ENCODE assay signal across 9 cellular contexts in the genomic region with DNA sequence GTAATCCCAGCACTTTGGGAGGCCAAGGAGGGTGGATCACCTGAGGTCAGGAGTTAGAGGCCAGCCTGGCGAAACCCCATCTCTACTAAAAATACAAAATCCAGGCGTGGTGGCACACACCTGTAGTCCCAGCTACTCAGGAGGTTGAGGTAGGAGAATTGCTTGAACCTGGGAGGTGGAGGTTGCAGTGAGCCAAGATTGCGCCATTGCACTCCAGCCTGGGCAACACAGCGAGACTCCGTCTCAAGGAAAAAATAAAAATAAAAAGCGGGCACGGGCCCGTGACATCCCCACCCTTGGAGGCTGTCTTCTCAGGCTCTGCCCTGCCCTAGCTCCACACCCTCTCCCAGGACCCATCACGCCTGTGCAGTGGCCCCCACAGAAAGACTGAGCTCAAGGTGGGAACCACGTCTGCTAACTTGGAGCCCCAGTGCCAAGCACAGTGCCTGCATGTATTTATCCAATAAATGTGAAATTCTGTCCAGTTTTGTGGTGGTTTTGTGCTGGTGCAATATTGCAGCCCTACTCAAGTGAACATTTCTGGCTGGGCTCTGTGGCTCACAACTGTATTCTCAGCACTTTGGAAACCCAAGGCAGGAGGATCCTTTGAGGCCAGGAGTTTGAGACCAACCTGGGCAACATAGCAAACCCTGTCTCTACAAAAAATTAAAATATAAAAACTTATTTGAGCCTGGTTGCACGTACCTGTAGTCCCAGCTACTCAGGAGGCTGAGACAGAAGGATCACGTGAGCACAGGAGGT. TPM values are rescaled to one million over a fixed set of nuclear protein-coding genes. Genes with fewer than 3 reads are reported as not detected.
DNase-seq lines count a peak whose midpoint lies in the region; ATAC-seq and TF ChIP-seq lines count a peak whose summit lies in the region.
"Not testable (repeated sequence)": the region's sequence is repeated elsewhere in the genome, so short reads cannot be mapped to it uniquely, and the experiment has no call there.
"Had no signal": no experiment of that assay in that cellular context is flagged by ENCODE, and none has a peak within 500 bp of the region (broad histone marks: within the 10 kb centered on the region; RNA-seq: fewer than 3 reads in every experiment).

No MANE protein-coding gene starts in this region.

- not testable (repeated sequence) for ATAC-seq in stimulated activated effector memory CD8-positive, alpha-beta T cell treated with anti-CD3 and anti-CD28 coated beads, Interleukin-12 subunit alpha, Interleukin-12 subunit beta, amount 100 ng/mL, for 72 hours

- not testable (repeated sequence) for H3K27me3 ChIP-seq in CD4-positive, alpha-beta memory T cell (ENCODE audit: insufficient read depth, low read length); liver (ENCODE audit: control insufficient read depth in 4 of 4, insufficient read depth in 4 of 4, low read length in 3 of 4)

- H3K4me3 Mint-ChIP-seq in CD4-positive, alpha-beta memory T cell; activated CD4-positive, alpha-beta T cell treated with anti-CD3 and anti-CD28 coated beads, Interleukin-2, amount 10 ng/mL, durations not matched to agents 7 days and 5 days; activated naive CD8-positive, alpha-beta T cell; stimulated activated effector memory CD8-positive, alpha-beta T cell treated with anti-CD3 and anti-CD28 coated beads, Interleukin-12 subunit alpha, Interleukin-12 subunit beta, amount 100 ng/mL, for 72 hours: not testable (repeated sequence)

- POLR2A ChIA-PET in CD4-positive, alpha-beta memory T cell (lab: Charles Lee; ENCODE audit: partially characterized antibody), result interaction anchor here (0.6 to 4.9 kb wide), 18 partner anchors 9 to 87 kb away, joined by 3 to 41 read pairs (median 6); partner anchors contain the start of genes ITGAL, SEPHS2, ZNF688 and ZNF689
- POLR2A ChIA-PET in activated CD4-positive, alpha-beta T cell treated with anti-CD3 and anti-CD28 coated beads, Interleukin-2, amount 10 ng/mL, durations not matched to agents 7 days and 5 days (lab: Charles Lee), result not testable (repeated sequence)

- H3K4me3 ChIP-seq in CD4-positive, alpha-beta memory T cell (ENCODE audit: low read length in 2 of 2); liver (ENCODE audit: low read depth in 1 of 3, low read length in 3 of 3): not testable (repeated sequence)

- CTCF ChIA-PET in CD4-positive, alpha-beta memory T cell (lab: Charles Lee; ENCODE audit: partially characterized antibody), result interaction anchor here (1.7 kb wide), 1 partner anchor 12 kb away, joined by 8 read pairs; the partner anchor contains the start of gene ZNF747
- CTCF ChIA-PET in activated CD4-positive, alpha-beta T cell treated with anti-CD3 and anti-CD28 coated beads, Interleukin-2, amount 10 ng/mL, durations not matched to agents 7 days and 5 days (lab: Charles Lee), result interaction anchor here (0.8 to 1.5 kb wide), 4 partner anchors 31 to 171 kb away, joined by 3 read pairs; no protein-coding TSS in a partner anchor

- peak overlapping the region in 5 of 7 donors; percentile 36 to 89 (median 57) for H3K27ac Mint-ChIP-seq in CD4-positive, alpha-beta memory T cell
- peak overlapping the region; percentile 25 for H3K27ac Mint-ChIP-seq in activated CD4-positive, alpha-beta T cell treated with anti-CD3 and anti-CD28 coated beads, Interleukin-2, amount 10 ng/mL, durations not matched to agents 7 days and 5 days
- peak overlapping the region; percentile 46 for H3K27ac Mint-ChIP-seq in activated naive CD8-positive, alpha-beta T cell
- H3K27ac Mint-ChIP-seq in stimulated activated effector memory CD8-positive, alpha-beta T cell treated with anti-CD3 and anti-CD28 coated beads, Interleukin-12 subunit alpha, Interleukin-12 subunit beta, amount 100 ng/mL, for 72 hours, result peak overlapping the region; percentile 39

- not testable (repeated sequence) for TF ChIP-seq RAD21 in liver (IDR thresholded peaks at IDR 0.05)

- H3K4me1 Mint-ChIP-seq in CD4-positive, alpha-beta memory T cell, result peaks cover 11 to 22% (median 14%) of the 10 kb centered on the region in 4 donors
- H3K4me1 Mint-ChIP-seq in activated CD4-positive, alpha-beta T cell treated with anti-CD3 and anti-CD28 coated beads, Interleukin-2, amount 10 ng/mL, durations not matched to agents 7 days and 5 days, result peaks cover 28% of the 10 kb centered on the region
- H3K4me1 Mint-ChIP-seq in activated naive CD8-positive, alpha-beta T cell (ENCODE audit: low read depth), result peaks cover 23% of the 10 kb centered on the region
- peaks cover 54% of the 10 kb centered on the region for H3K4me1 Mint-ChIP-seq in stimulated activated effector memory CD8-positive, alpha-beta T cell treated with anti-CD3 and anti-CD28 coated beads, Interleukin-12 subunit alpha, Interleukin-12 subunit beta, amount 100 ng/mL, for 72 hours

- peaks cover 28 to 41% of the 10 kb centered on the region in 2 donors for H3K36me3 Mint-ChIP-seq in CD4-positive, alpha-beta memory T cell
- H3K36me3 Mint-ChIP-seq in activated CD4-positive, alpha-beta T cell treated with anti-CD3 and anti-CD28 coated beads, Interleukin-2, amount 10 ng/mL, durations not matched to agents 7 days and 5 days (ENCODE audit: low read depth), result peaks cover 34% of the 10 kb centered on the region
- H3K36me3 Mint-ChIP-seq in activated naive CD8-positive, alpha-beta T cell, result not testable (repeated sequence)
- H3K36me3 Mint-ChIP-seq in stimulated activated effector memory CD8-positive, alpha-beta T cell treated with anti-CD3 and anti-CD28 coated beads, Interleukin-12 subunit alpha, Interleukin-12 subunit beta, amount 100 ng/mL, for 72 hours, result peaks cover 70% of the 10 kb centered on the region

- not testable (repeated sequence) for H3K27me3 Mint-ChIP-seq in CD4-positive, alpha-beta memory T cell; activated CD4-positive, alpha-beta T cell treated with anti-CD3 and anti-CD28 coated beads, Interleukin-2, amount 10 ng/mL, durations not matched to agents 7 days and 5 days; activated naive CD8-positive, alpha-beta T cell

- H3K4me1 ChIP-seq in CD4-positive, alpha-beta memory T cell (ENCODE audit: insufficient read depth, low read length), result peaks cover 15% of the 10 kb centered on the region
- H3K4me1 ChIP-seq in liver (ENCODE audit: control insufficient read depth in 4 of 4, insufficient read depth in 4 of 4, low read length in 3 of 4), result peaks cover 4 to 38% (median 25%) of the 10 kb centered on the region in 4 donors

- H3K27ac ChIP-seq in CD4-positive, alpha-beta memory T cell (ENCODE audit: low read depth, low read length), result not testable (repeated sequence)
- peak overlapping the region; percentile 86 to 89 for H3K27ac ChIP-seq in liver (ENCODE audit: low read depth in 1 of 2, low read length in 2 of 2)

- H3K9ac ChIP-seq in liver (ENCODE audit: low read depth in 1 of 2, low read length in 2 of 2), result not testable (repeated sequence)

- DNase-seq in CD4-positive, alpha-beta memory T cell; activated CD4-positive, alpha-beta T cell treated with anti-CD3 and anti-CD28 coated beads, Interleukin-2, amount 10 ng/mL, durations not matched to agents 7 days and 5 days; stimulated activated effector memory CD8-positive, alpha-beta T cell treated with anti-CD3 and anti-CD28 coated beads, Interleukin-12 subunit alpha, Interleukin-12 subunit beta, amount 100 ng/mL, for 72 hours (ENCODE audit: low spot score in 2 of 2): not testable (repeated sequence)
- DNase-seq in MV-4-11 (lab: John Stamatoyannopoulos, UW), result peak; percentile 53

- not testable (repeated sequence) for H3K9me3 Mint-ChIP-seq in CD4-positive, alpha-beta memory T cell; activated CD4-positive, alpha-beta T cell treated with anti-CD3 and anti-CD28 coated beads, Interleukin-2, amount 10 ng/mL, durations not matched to agents 7 days and 5 days; activated naive CD8-positive, alpha-beta T cell (ENCODE audit: low read depth); stimulated activated effector memory CD8-positive, alpha-beta T cell treated with anti-CD3 and anti-CD28 coated beads, Interleukin-12 subunit alpha, Interleukin-12 subunit beta, amount 100 ng/mL, for 72 hours

- peaks cover 27% of the 10 kb centered on the region for H3K36me3 ChIP-seq in CD4-positive, alpha-beta memory T cell (ENCODE audit: insufficient read depth, low read length)
- H3K36me3 ChIP-seq in liver (ENCODE audit: control insufficient read depth in 4 of 4, insufficient read depth in 3 of 4, low read depth in 1 of 4, low read length in 3 of 4), result not testable (repeated sequence)

- intact Hi-C loops in CD4-positive, alpha-beta memory T cell (cut with micrococcal nuclease), result loop anchor here (10.0 kb wide), 1 partner anchor 48 kb away; the partner anchor contains the start of gene ITGAL

- H3K9me3 ChIP-seq in CD4-positive, alpha-beta memory T cell (ENCODE audit: control insufficient read depth in 1 of 2, low read length in 2 of 2); liver (ENCODE audit: control insufficient read depth in 4 of 4, low read length in 3 of 4): not testable (repeated sequence)

- 88% methylated on average over 12 of the region's 12 CpGs for WGBS in liver

- TF ChIP-seq CTCF in liver (IDR thresholded peaks at IDR 0.05; ENCODE audit: low read depth, low read length, missing input control), result not testable (repeated sequence)

RNA-seq across cellular contexts. Expression of gene ZNF768, which starts 3.5 kb away (rescaled TPM):
- 1 to 10 TPM; 5.8 to 6.1 TPM for total RNA-seq in CD4-positive, alpha-beta memory T cell
- 1 to 10 TPM in 1 of 2 donors, under 1 TPM in 1; 0.69 to 1.7 TPM for polyA plus RNA-seq in CD4-positive, alpha-beta memory T cell
- total RNA-seq in activated CD4-positive, alpha-beta T cell treated with anti-CD3 and anti-CD28 coated beads, Interleukin-2, amount 10 ng/mL, durations not matched to agents 7 days and 5 days, result 1 to 10 TPM; 1.9 to 2.6 TPM
- 10 to 100 TPM in 1 of 2 donors, 1 to 10 TPM in 1; 8.9 to 12.8 TPM for total RNA-seq in liver
- 10 to 100 TPM in 1 of 2 donors, 1 to 10 TPM in 1; 2.2 to 16.9 TPM for polyA plus RNA-seq in liver

RNA-seq across cellular contexts. Expression of gene ZNF747, which starts 11.8 kb away (rescaled TPM):
- total RNA-seq in CD4-positive, alpha-beta memory T cell, result 10 to 100 TPM; 15.7 to 17.8 TPM
- polyA plus RNA-seq in CD4-positive, alpha-beta memory T cell, result 1 to 10 TPM; 7.8 to 8.8 TPM
- total RNA-seq in activated CD4-positive, alpha-beta T cell treated with anti-CD3 and anti-CD28 coated beads, Interleukin-2, amount 10 ng/mL, durations not matched to agents 7 days and 5 days, result 10 to 100 TPM; 10.4 to 11.8 TPM
- total RNA-seq in liver, result 10 to 100 TPM in 1 of 2 donors, 1 to 10 TPM in 1; 6.9 to 10.5 TPM
- polyA plus RNA-seq in liver, result 1 to 10 TPM; 3.8 to 6.2 TPM

RNA-seq across cellular contexts. Expression of gene ZNF764, which starts 35.3 kb away (rescaled TPM):
- 10 to 100 TPM; 28.9 to 29.3 TPM for total RNA-seq in CD4-positive, alpha-beta memory T cell
- polyA plus RNA-seq in CD4-positive, alpha-beta memory T cell, result 1 to 10 TPM; 4.2 to 8.8 TPM
- total RNA-seq in activated CD4-positive, alpha-beta T cell treated with anti-CD3 and anti-CD28 coated beads, Interleukin-2, amount 10 ng/mL, durations not matched to agents 7 days and 5 days, result 10 to 100 TPM; 17.5 to 18.2 TPM
- 1 to 10 TPM; 5.0 to 6.8 TPM for total RNA-seq in liver
- 1 to 10 TPM; 1.6 to 3.4 TPM for polyA plus RNA-seq in liver

RNA-seq across cellular contexts. Expression of gene ZNF688, which starts 48.6 kb away (rescaled TPM):
- total RNA-seq in CD4-positive, alpha-beta memory T cell, result 10 to 100 TPM; 21.4 to 22.7 TPM
- 10 to 100 TPM; 31.7 to 33.8 TPM for polyA plus RNA-seq in CD4-positive, alpha-beta memory T cell
- 10 to 100 TPM; 13.3 to 13.8 TPM for total RNA-seq in activated CD4-positive, alpha-beta T cell treated with anti-CD3 and anti-CD28 coated beads, Interleukin-2, amount 10 ng/mL, durations not matched to agents 7 days and 5 days
- 1 to 10 TPM; 3.4 to 3.7 TPM for total RNA-seq in liver
- 1 to 10 TPM; 5.8 to 8.9 TPM for polyA plus RNA-seq in liver

RNA-seq across cellular contexts. Expression of gene ITGAL, which starts 50.3 kb away (rescaled TPM):
- 100 to 1,000 TPM; 648 to 657 TPM for total RNA-seq in CD4-positive, alpha-beta memory T cell
- polyA plus RNA-seq in CD4-positive, alpha-beta memory T cell, result 100 to 1,000 TPM; 110 to 159 TPM
- total RNA-seq in activated CD4-positive, alpha-beta T cell treated with anti-CD3 and anti-CD28 coated beads, Interleukin-2, amount 10 ng/mL, durations not matched to agents 7 days and 5 days, result 100 to 1,000 TPM; 521 to 598 TPM
- total RNA-seq in liver, result 10 to 100 TPM in 1 of 2 donors, 1 to 10 TPM in 1; 9.4 to 11.8 TPM
- 1 to 10 TPM; 4.3 to 4.4 TPM for polyA plus RNA-seq in liver
- total RNA-seq: H4, PC-3, SJSA1 had no signal
